Comparison of ENCODE assay signal across 28 cellular contexts in the genomic region with DNA sequence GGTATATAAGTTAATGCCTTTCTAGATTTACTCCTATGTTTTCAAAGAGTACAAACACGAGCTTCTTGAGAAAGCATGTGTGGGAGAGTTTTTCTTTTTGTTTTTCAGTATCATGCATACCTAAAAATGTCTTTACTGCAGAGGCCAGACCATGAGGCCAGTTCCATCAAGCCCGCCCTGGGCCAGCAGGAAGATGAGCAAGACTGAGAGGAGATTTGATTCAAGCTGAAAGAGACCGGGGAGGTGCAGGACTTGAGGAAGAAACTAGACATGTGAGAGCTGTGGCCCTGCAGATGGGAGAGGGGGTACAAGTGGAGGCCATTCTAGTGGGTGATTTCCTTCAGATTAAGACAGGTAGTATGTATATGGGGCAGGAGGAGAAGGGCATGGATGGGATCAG.
DNase-seq lines count a peak whose midpoint lies in the region; ATAC-seq and TF ChIP-seq lines count a peak whose summit lies in the region.
"Had no signal": no experiment of that assay in that cellular context is flagged by ENCODE, and none has a peak within 500 bp of the region (broad histone marks: within the 10 kb centered on the region; RNA-seq: fewer than 3 reads in every experiment).

No MANE protein-coding gene starts in this region.

- H3K4me3 ChIP-seq in GM12864 (ENCODE audit: low read depth, low read length) = no peak overlapping the region
- H3K4me3 ChIP-seq: GM23248 had no signal

- ATAC-seq in GM19455 (IDR thresholded peaks at IDR 0.05; ENCODE audit: unreplicated experiment) (peak; percentile 67), HG02798 (IDR thresholded peaks at IDR 0.05; ENCODE audit: poor library complexity, unreplicated experiment) (peak; percentile 63), HG03442 (IDR thresholded peaks at IDR 0.05; ENCODE audit: unreplicated experiment) (peak; percentile 81), HG03432 (IDR thresholded peaks at IDR 0.05; ENCODE audit: unreplicated experiment) (no peak), GM21737 (IDR thresholded peaks at IDR 0.05; ENCODE audit: unreplicated experiment) (no peak)
- ATAC-seq: Panc1 had no signal

- TF ChIP-seq CTCF in GM12864 (IDR thresholded peaks at IDR 0.05; ENCODE audit: low read depth, low read length, missing control alignments) = no peak

- DNase-seq in GM12864 (ENCODE audit: low read depth) (peak; percentile 15), NOMO-1 treated with dmso at 0.1 percent for 144 hours (lab: John Stamatoyannopoulos, UW; ENCODE audit: unreplicated experiment) (no peak)
- DNase-seq in effector CD4-positive, alpha-beta T cell = no peak
- DNase-seq: 8988T; AML-193; C1 segment of cervical spinal cord; Calu3; CD8-positive, alpha-beta memory T cell; DMS153; GM23248; H9; HFFc6; KBM-7; NCI-H1092; NCI-H1436; NCI-H1930; NCI-H2227 treated with DMSO at 0.1 percent for 48 hours; NCI-H510A; NCI-H748 treated with DMSO at 0.1 percent for 48 hours; SIG-M5; SK-N-SH; T-helper 2 cell had no signal

Comparison
In these comparisons a context has a peak if more than half of its experiments do, and no peak if none do; other contexts are left out.
1. ATAC-seq: peak in GM19455 (single experiment), HG02798 (single experiment) and HG03442 (single experiment); none in HG03432 (single experiment) and GM21737 (single experiment).